8 cellular contexts compared by ENCODE assay signal in genomic region chr2:60552096-60552850, GRCh38. TPM values are rescaled to one million over a fixed set of nuclear protein-coding genes. Genes with fewer than 3 reads are reported as not detected.
A peak's percentile ranks its signal among the peaks of the same experiment; 100 is the strongest.
DNase-seq lines count a peak whose midpoint lies in the region; ATAC-seq and TF ChIP-seq lines count a peak whose summit lies in the region.

No MANE protein-coding gene starts in this region.

- TF ChIP-seq CTCF in adrenal gland (IDR thresholded peaks at IDR 0.05) (no peak), left lung (IDR thresholded peaks at IDR 0.05) (no peak), tibial nerve (IDR thresholded peaks at IDR 0.05) (no peak)

- CTCF ChIA-PET in CD4-positive, alpha-beta memory T cell (lab: Charles Lee; ENCODE audit: partially characterized antibody) = no interaction called here

- intact Hi-C loops in CD4-positive, alpha-beta memory T cell (cut with micrococcal nuclease) = no loop called here
- intact Hi-C loops in adrenal gland (cut with DNase I) = loop anchor here in 1 of 2 donors (5.0 kb wide), 1 partner anchor 1250 kb away; no protein-coding TSS in a partner anchor
- intact Hi-C loops in left lung (cut with DNase I) = no loop called here

- TF ChIP-seq POLR2A in adrenal gland (IDR thresholded peaks at IDR 0.05) = peak in 1 of 2 donors; percentile 22
- TF ChIP-seq POLR2A in tibial nerve (IDR thresholded peaks at IDR 0.05) = no peak

- peak overlapping the region; percentile 57 to 88 (median 72) for H3K4me3 Mint-ChIP-seq in CD4-positive, alpha-beta memory T cell

- POLR2A ChIA-PET in CD4-positive, alpha-beta memory T cell (lab: Charles Lee; ENCODE audit: partially characterized antibody) = no interaction called here

- peaks cover 0 to 3% (median 0%) of the 10 kb centered on the region in 8 donors for H3K9me3 Mint-ChIP-seq in CD4-positive, alpha-beta memory T cell

- no peaks in the 10 kb centered on the region for H3K36me3 ChIP-seq in CD4-positive, alpha-beta memory T cell (ENCODE audit: insufficient read depth, low read length)
- H3K36me3 ChIP-seq in HUES64 (ENCODE audit: insufficient read depth, low read length) = no peaks in the 10 kb centered on the region
- no peaks in the 10 kb centered on the region for H3K36me3 ChIP-seq in adrenal gland (replicated peaks in 1 of 2)
- H3K36me3 ChIP-seq in left lung = no peaks in the 10 kb centered on the region
- no peaks in the 10 kb centered on the region for H3K36me3 ChIP-seq in tibial nerve

- H3K4me3 ChIP-seq in CD4-positive, alpha-beta memory T cell (ENCODE audit: low read length in 2 of 2) = no peak overlapping the region
- H3K4me3 ChIP-seq in HUES64 (ENCODE audit: low read length) (peak overlapping the region; percentile 85), adrenal gland (peak overlapping the region in 2 of 4 donors; percentile 64 to 65), left lung (peak overlapping the region; percentile 39 to 58), tibial nerve (peak overlapping the region; percentile 12 to 59 (median 38))

- H3K4me1 ChIP-seq in CD4-positive, alpha-beta memory T cell (ENCODE audit: insufficient read depth, low read length) = peaks cover 66% of the 10 kb centered on the region
- H3K4me1 ChIP-seq in HUES64 (ENCODE audit: insufficient read depth, low read length) = peaks cover 21% of the 10 kb centered on the region
- H3K4me1 ChIP-seq in adrenal gland (replicated peaks in 1 of 2) = peaks cover 16 to 64% of the 10 kb centered on the region in 2 donors
- peaks cover 9 to 84% of the 10 kb centered on the region in 2 donors for H3K4me1 ChIP-seq in left lung
- H3K4me1 ChIP-seq in tibial nerve = peaks cover 0 to 86% (median 43%) of the 10 kb centered on the region in 4 donors

- no peak for DNase-seq in CD4-positive, alpha-beta memory T cell
- DNase-seq in adrenal gland (peak in 2 of 7 donors; percentile 41 to 45), left lung (peak in 1 of 2 donors; percentile 88), tibial nerve (ENCODE audit: low spot score in 2 of 2) (no peak), dedifferentiated amniotic fluid mesenchymal stem cell (ENCODE audit: extremely low spot score) (no peak)
- no peak for DNase-seq in stimulated activated naive CD4-positive, alpha-beta T cell treated with Interleukin-2 at 50 U/mL for 16 hours (lab: John Stamatoyannopoulos, UW)
- no peak for DNase-seq in stimulated activated CD4-positive, alpha-beta T cell treated with anti-CD3 and anti-CD28 coated beads, Interleukin-4, amount 100 ng/mL, for 24 hours

- no peak for ATAC-seq in left lung

- peaks cover 0 to 6% of the 10 kb centered on the region in 2 donors for H3K36me3 Mint-ChIP-seq in CD4-positive, alpha-beta memory T cell

- no peak for TF ChIP-seq EP300 in tibial nerve (IDR thresholded peaks at IDR 0.05)

- under 1% methylated on average over 49 of the region's 49 CpGs for WGBS in HUES64
- WGBS in adrenal gland, 4 donors = 1 to 5% (median 1%) methylated on average over 15 to 49 of the region's 49 CpGs
- WGBS in tibial nerve, 2 donors = 1 to 3% methylated on average over 49 of the region's 49 CpGs

- H3K4me1 Mint-ChIP-seq in CD4-positive, alpha-beta memory T cell = peaks cover 18 to 61% (median 40%) of the 10 kb centered on the region in 4 donors

- no peak overlapping the region for H3K27ac ChIP-seq in CD4-positive, alpha-beta memory T cell (ENCODE audit: low read depth, low read length)
- H3K27ac ChIP-seq in HUES64 (ENCODE audit: low read depth, low read length) (peak overlapping the region; percentile 98; the same call in 1 of the 2 replicates), adrenal gland (peak overlapping the region in 3 of 5 donors; percentile 22 to 66 (median 61)), left lung (no peak overlapping the region), tibial nerve (peak overlapping the region in 1 of 4 donors; percentile 69)

- H3K27me3 ChIP-seq in CD4-positive, alpha-beta memory T cell (ENCODE audit: insufficient read depth, low read length) = peaks cover 40% of the 10 kb centered on the region
- H3K27me3 ChIP-seq in HUES64 (ENCODE audit: insufficient read depth, low read length) (peaks cover 41% of the 10 kb centered on the region), adrenal gland (peaks cover 27% of the 10 kb centered on the region), left lung (peaks cover 65 to 100% of the 10 kb centered on the region in 2 donors), tibial nerve (peaks cover 5 to 97% of the 10 kb centered on the region in 2 donors)

- peak overlapping the region; percentile 67 for H3K9ac ChIP-seq in HUES64 (ENCODE audit: low read depth, low read length)

- H3K27me3 Mint-ChIP-seq in CD4-positive, alpha-beta memory T cell = peaks cover 51 to 59% of the 10 kb centered on the region in 2 donors

- no peaks in the 10 kb centered on the region for H3K9me3 ChIP-seq in CD4-positive, alpha-beta memory T cell (ENCODE audit: control insufficient read depth in 1 of 2, low read length in 2 of 2)
- H3K9me3 ChIP-seq in HUES64 (ENCODE audit: insufficient read depth, low read depth, low read length) (no peaks in the 10 kb centered on the region), adrenal gland (replicated peaks in 1 of 3) (no peaks in the 10 kb centered on the region), left lung (no peaks in the 10 kb centered on the region), tibial nerve (no peaks in the 10 kb centered on the region)

- H3K27ac Mint-ChIP-seq in CD4-positive, alpha-beta memory T cell = no peak overlapping the region

RNA-seq across cellular contexts. Expression of gene BCL11A, which starts 1.2 kb away (rescaled TPM):
- under 1 TPM in 1 of 2 experiments, not detected in 1; 0.12 TPM for total RNA-seq in CD4-positive, alpha-beta memory T cell
- 1 to 10 TPM in 1 of 2 donors, not detected in 1; 1.6 TPM for polyA plus RNA-seq in CD4-positive, alpha-beta memory T cell
- 26.0 TPM for polyA plus RNA-seq in HUES64 (2013, experiment 1 of 2)
- 23.2 TPM for polyA plus RNA-seq in HUES64 (2013, experiment 2 of 2)
- 10 to 100 TPM in 1 of 8 donors, 1 to 10 TPM in 7; 2.9 to 16.7 (median 4.1) TPM for total RNA-seq in adrenal gland
- polyA plus RNA-seq in adrenal gland = 1 to 10 TPM; 3.9 to 7.6 (median 6.2) TPM
- 1 to 10 TPM; 4.0 to 7.3 TPM for total RNA-seq in left lung
- under 1 TPM in 1 of 4 donors, not detected in 3; 0.22 TPM for total RNA-seq in tibial nerve

Comparison
In these comparisons a context has a peak if more than half of its experiments do, and no peak if none do; other contexts are left out.
1. H3K27ac ChIP-seq: peak in HUES64 (single experiment) and adrenal gland (3 of 5); none in CD4-positive, alpha-beta memory T cell (single experiment) and left lung (0 of 2).
2. H3K4me3 ChIP-seq: peak in HUES64 (single experiment), left lung (2 of 2) and tibial nerve (4 of 4); none in CD4-positive, alpha-beta memory T cell (0 of 2).